19 cellular contexts compared by ENCODE assay signal in genomic region chr6:22091424-22091948, GRCh38.
DNase-seq lines count a peak whose midpoint lies in the region; ATAC-seq, FAIRE-seq and TF ChIP-seq lines count a peak whose summit lies in the region.
"Had no signal": no experiment of that assay in that cellular context is flagged by ENCODE, and none has a peak within 500 bp of the region (broad histone marks: within the 10 kb centered on the region; RNA-seq: fewer than 3 reads in every experiment).

No MANE protein-coding gene starts in this region.

- WGBS in GM12878 (ENCODE audit: insufficient coverage, insufficient replicate concordance, low lambda C conversion rate, missing lambda C conversion rate): 12% methylated on average over 5 of the region's 5 CpGs

- no peaks in the 10 kb centered on the region for H3K36me3 Mint-ChIP-seq in activated CD4-positive, alpha-beta T cell treated with anti-CD3 and anti-CD28 coated beads for 36 hours (ENCODE audit: low read depth)
- H3K36me3 Mint-ChIP-seq in stimulated activated effector memory CD8-positive, alpha-beta T cell treated with anti-CD3 and anti-CD28 coated beads, Interleukin-12 subunit alpha, Interleukin-12 subunit beta, amount 100 ng/mL, for 72 hours: no peaks in the 10 kb centered on the region
- no peaks in the 10 kb centered on the region for H3K36me3 Mint-ChIP-seq in MCF 10A (ENCODE audit: insufficient read depth, unreplicated experiment)
- H3K36me3 Mint-ChIP-seq: CD4-positive, alpha-beta memory T cell had no signal

- CTCF ChIA-PET in activated CD4-positive, alpha-beta T cell treated with anti-CD3 and anti-CD28 coated beads for 36 hours (lab: Charles Lee): no interaction called here
- CTCF ChIA-PET in HEK293T (lab: Yijun Ruan, JAX): no interaction called here
- CTCF ChIA-PET in GM12878 (lab: Yijun Ruan, JAX): no interaction called here
- CTCF ChIA-PET in MCF 10A (lab: Yijun Ruan, JAX): no interaction called here

- H3K27ac Mint-ChIP-seq in activated CD4-positive, alpha-beta T cell treated with anti-CD3 and anti-CD28 coated beads for 36 hours: no peak overlapping the region
- no peak overlapping the region for H3K27ac Mint-ChIP-seq in stimulated activated effector memory CD8-positive, alpha-beta T cell treated with anti-CD3 and anti-CD28 coated beads, Interleukin-12 subunit alpha, Interleukin-12 subunit beta, amount 100 ng/mL, for 72 hours
- H3K27ac Mint-ChIP-seq in MCF 10A (ENCODE audit: low read depth, unreplicated experiment): no peak overlapping the region
- H3K27ac Mint-ChIP-seq: B cell; CD4-positive, alpha-beta memory T cell had no signal

- peaks cover 14% of the 10 kb centered on the region for H3K4me1 Mint-ChIP-seq in activated CD4-positive, alpha-beta T cell treated with anti-CD3 and anti-CD28 coated beads for 36 hours
- no peaks in the 10 kb centered on the region for H3K4me1 Mint-ChIP-seq in stimulated activated effector memory CD8-positive, alpha-beta T cell treated with anti-CD3 and anti-CD28 coated beads, Interleukin-12 subunit alpha, Interleukin-12 subunit beta, amount 100 ng/mL, for 72 hours
- H3K4me1 Mint-ChIP-seq in MCF 10A (ENCODE audit: insufficient read depth, unreplicated experiment): no peaks in the 10 kb centered on the region
- H3K4me1 Mint-ChIP-seq: B cell; CD4-positive, alpha-beta memory T cell had no signal

- no peak overlapping the region for H3K27ac ChIP-seq in GM12878 (ENCODE audit: control insufficient read depth, insufficient read depth)
- H3K27ac ChIP-seq in osteoblast (ENCODE audit: low read depth, low read length): no peak overlapping the region
- H3K27ac ChIP-seq: 22Rv1 had no signal

- no peaks in the 10 kb centered on the region for H3K27me3 ChIP-seq in GM12878 (replicated peaks in 1 of 2; ENCODE audit: control insufficient read depth in 2 of 2, insufficient read depth in 2 of 2, low read length in 1 of 2)
- H3K27me3 ChIP-seq in osteoblast (ENCODE audit: insufficient read depth, low read length): no peaks in the 10 kb centered on the region

- TF ChIP-seq POLR2A in GM12878 (IDR thresholded peaks at IDR 0.05; ENCODE audit: low read depth, low read length): no peak

- no peaks in the 10 kb centered on the region for H3K27me3 Mint-ChIP-seq in activated CD4-positive, alpha-beta T cell treated with anti-CD3 and anti-CD28 coated beads for 36 hours
- H3K27me3 Mint-ChIP-seq in MCF 10A (ENCODE audit: insufficient read depth, unreplicated experiment): no peaks in the 10 kb centered on the region
- H3K27me3 Mint-ChIP-seq: B cell; CD4-positive, alpha-beta memory T cell had no signal

- H3K36me3 ChIP-seq in GM12878 (ENCODE audit: control insufficient read depth in 2 of 2, insufficient read depth in 2 of 2, low read length in 1 of 2) (no peaks in the 10 kb centered on the region), osteoblast (ENCODE audit: insufficient read depth, low read length) (no peaks in the 10 kb centered on the region)

- H3K4me1 ChIP-seq in GM12878 (ENCODE audit: control insufficient read depth, insufficient read depth, low read length): no peaks in the 10 kb centered on the region; the same call in 1 of the 2 replicates
- no peaks in the 10 kb centered on the region for H3K4me1 ChIP-seq in osteoblast (ENCODE audit: insufficient read depth, low read length)

- H3K9ac ChIP-seq in GM12878 (ENCODE audit: control insufficient read depth, insufficient read depth, low read length): no peak overlapping the region

- in situ Hi-C loops in GM12878 (cut with MboI): no loop called here

- TF ChIP-seq EP300 in GM12878 (IDR thresholded peaks at IDR 0.05; ENCODE audit: borderline replicate concordance in 1 of 2, control insufficient read depth in 1 of 2, low read depth in 2 of 2, low read length in 2 of 2): no peak

- no peak overlapping the region for H3K4me3 Mint-ChIP-seq in activated CD4-positive, alpha-beta T cell treated with anti-CD3 and anti-CD28 coated beads for 36 hours
- no peak overlapping the region for H3K4me3 Mint-ChIP-seq in stimulated activated effector memory CD8-positive, alpha-beta T cell treated with anti-CD3 and anti-CD28 coated beads, Interleukin-12 subunit alpha, Interleukin-12 subunit beta, amount 100 ng/mL, for 72 hours
- no peak overlapping the region for H3K4me3 Mint-ChIP-seq in MCF 10A (ENCODE audit: unreplicated experiment)
- H3K4me3 Mint-ChIP-seq: B cell; CD4-positive, alpha-beta memory T cell had no signal

- H3K79me2 ChIP-seq in GM12878 (ENCODE audit: control insufficient read depth, insufficient read depth, low read length) (no peaks in the 10 kb centered on the region), osteoblast (ENCODE audit: insufficient read depth, low read length) (no peaks in the 10 kb centered on the region)

- TF ChIP-seq CTCF in GM12878 (IDR thresholded peaks at IDR 0.05 in 2 of 3, conservative IDR thresholded peaks at IDR 0.05 in 1 of 3; ENCODE audit: control insufficient read depth in 2 of 3, extremely low read depth in 1 of 3, insufficient read depth in 1 of 3, low read depth in 3 of 3, low read length in 3 of 3) (no peak), osteoblast (IDR thresholded peaks at IDR 0.05; ENCODE audit: extremely low read depth, low read depth, low read length) (no peak), MCF 10A (IDR thresholded peaks at IDR 0.05; ENCODE audit: unreplicated experiment) (no peak)

- SMC1A ChIA-PET in GM12878 (lab: Charles Lee; ENCODE audit: uncharacterized antibody, unreplicated experiment): no interaction called here

- H3K4me3 ChIP-seq in GM12878 (no peak overlapping the region), osteoblast (ENCODE audit: insufficient read depth, low read length) (no peak overlapping the region)

- intact Hi-C loops in activated CD4-positive, alpha-beta T cell treated with anti-CD3 and anti-CD28 coated beads for 36 hours (cut with DNase I, micrococcal nuclease): loop anchor here (2.0 to 5.0 kb wide), 2 partner anchors 23 to 56 kb away; no protein-coding TSS in a partner anchor
- intact Hi-C loops in GM12878 (cut with micrococcal nuclease; ENCODE audit: unreplicated experiment) (no loop called here), MCF 10A (cut with micrococcal nuclease) (no loop called here)

- peak; percentile 93 for ATAC-seq in activated CD4-positive, alpha-beta T cell treated with anti-CD3 and anti-CD28 coated beads for 36 hours
- ATAC-seq in GM12878: no peak; the same call in 2 of the 3 replicates
- ATAC-seq in stimulated activated effector memory CD8-positive, alpha-beta T cell treated with anti-CD3 and anti-CD28 coated beads, Interleukin-12 subunit alpha, Interleukin-12 subunit beta, amount 100 ng/mL, for 72 hours: peak; percentile 67

- BruUV-seq in GM12878 (replicated peaks; lab: Mats Ljungman, UMichigan) (no TSS peak), MCF 10A (replicated peaks; lab: Mats Ljungman, UMichigan) (no TSS peak)

- DNase-seq in activated CD4-positive, alpha-beta T cell treated with anti-CD3 and anti-CD28 coated beads for 36 hours: no peak
- DNase-seq in activated CD4-positive, alpha-beta T cell treated with anti-CD3 and anti-CD28 coated beads for 48 hours: no peak
- DNase-seq in HEK293T (ENCODE audit: extremely low spot score): no peak
- no peak for DNase-seq in GM12878 (ENCODE audit: low read depth, low spot score)
- DNase-seq in stimulated activated effector memory CD8-positive, alpha-beta T cell treated with anti-CD3 and anti-CD28 coated beads, Interleukin-12 subunit alpha, Interleukin-12 subunit beta, amount 100 ng/mL, for 72 hours (ENCODE audit: low spot score in 2 of 2): no peak
- no peak for DNase-seq in osteoblast (ENCODE audit: insufficient read length, low spot score, missing footprints)
- no peak for DNase-seq in SW480 (ENCODE audit: low spot score)
- DNase-seq in MCF 10A (ENCODE audit: unreplicated experiment): no peak
- DNase-seq: Calu3; CD4-positive, alpha-beta memory T cell; DMS53; HCEC 1CT; Karpas-422; NCI-H1105 treated with DMSO at 0.1 percent for 48 hours; NCI-H187 treated with DMSO at 0.1 percent for 48 hours; NCI-H446; OCI-M1 had no signal

- no peak for FAIRE-seq in GM12878 (lab: Jason Lieb, UNC)

- RAD21 ChIA-PET in GM12878 (lab: Charles Lee; ENCODE audit: unreplicated experiment): no interaction called here

- TF ChIP-seq RAD21 in GM12878 (IDR thresholded peaks at IDR 0.05; ENCODE audit: insufficient read depth, low read depth, low read length): no peak

- POLR2A ChIA-PET in activated CD4-positive, alpha-beta T cell treated with anti-CD3 and anti-CD28 coated beads for 36 hours (lab: Charles Lee): interaction anchor here (0.9 kb wide), 1 partner anchor 55 kb away, joined by 3 read pairs; no protein-coding TSS in a partner anchor
- POLR2A ChIA-PET in HEK293T (lab: Yijun Ruan, JAX) (no interaction called here), GM12878 (lab: Charles Lee) (no interaction called here), MCF 10A (lab: Yijun Ruan, JAX) (no interaction called here)

- H3K9me3 ChIP-seq in GM12878 (replicated peaks; ENCODE audit: control insufficient read depth, insufficient read depth, low read length) (no peaks in the 10 kb centered on the region), osteoblast (ENCODE audit: low read depth, low read length) (no peaks in the 10 kb centered on the region)

- H2AFZ ChIP-seq in GM12878 (ENCODE audit: control insufficient read depth, low read depth, low read length) (no peak overlapping the region), osteoblast (ENCODE audit: low read length) (no peak overlapping the region)

- H3K9me3 Mint-ChIP-seq in activated CD4-positive, alpha-beta T cell treated with anti-CD3 and anti-CD28 coated beads for 36 hours (ENCODE audit: low read depth): peaks cover 2% of the 10 kb centered on the region
- H3K9me3 Mint-ChIP-seq in stimulated activated effector memory CD8-positive, alpha-beta T cell treated with anti-CD3 and anti-CD28 coated beads, Interleukin-12 subunit alpha, Interleukin-12 subunit beta, amount 100 ng/mL, for 72 hours: peaks cover 6% of the 10 kb centered on the region
- H3K9me3 Mint-ChIP-seq in MCF 10A (ENCODE audit: unreplicated experiment): no peaks in the 10 kb centered on the region

- no peak overlapping the region for H3K4me2 ChIP-seq in GM12878 (ENCODE audit: control insufficient read depth, insufficient read depth)
- H3K4me2 ChIP-seq in osteoblast (ENCODE audit: insufficient read depth, low read length): no peak overlapping the region

- H4K20me1 ChIP-seq in GM12878 (ENCODE audit: control insufficient read depth, insufficient read depth): no peaks in the 10 kb centered on the region
- H4K20me1 ChIP-seq in osteoblast (ENCODE audit: insufficient read depth, low read length): no peaks in the 10 kb centered on the region

TF ChIP-seq in HEK293T, 16 proteins besides CTCF, POLR2A, EP300 and RAD21 (continues in another document):
- no peak for TF ChIP-seq LEF1 (IDR thresholded peaks at IDR 0.05; ENCODE audit: borderline replicate concordance)

TF ChIP-seq in GM12878, 131 proteins besides CTCF, POLR2A, EP300 and RAD21 (continues in another document):
- TF ChIP-seq WRNIP1 (IDR thresholded peaks at IDR 0.05; ENCODE audit: borderline replicate concordance, low read depth, low read length) (no peak), CREB1 (IDR thresholded peaks at IDR 0.05; ENCODE audit: low read depth) (peak; percentile 87), YBX1 (IDR thresholded peaks at IDR 0.05) (no peak)

Comparison
In these comparisons a context has a peak if more than half of its experiments do, and no peak if none do; other contexts are left out.
1. intact Hi-C loops: an anchor here in activated CD4-positive, alpha-beta T cell treated with anti-CD3 and anti-CD28 coated beads for 36 hours (2.0 to 5.0 kb wide); none called in GM12878 and MCF 10A.